ENCODE assay signal across 26 cellular contexts in the genomic region with DNA sequence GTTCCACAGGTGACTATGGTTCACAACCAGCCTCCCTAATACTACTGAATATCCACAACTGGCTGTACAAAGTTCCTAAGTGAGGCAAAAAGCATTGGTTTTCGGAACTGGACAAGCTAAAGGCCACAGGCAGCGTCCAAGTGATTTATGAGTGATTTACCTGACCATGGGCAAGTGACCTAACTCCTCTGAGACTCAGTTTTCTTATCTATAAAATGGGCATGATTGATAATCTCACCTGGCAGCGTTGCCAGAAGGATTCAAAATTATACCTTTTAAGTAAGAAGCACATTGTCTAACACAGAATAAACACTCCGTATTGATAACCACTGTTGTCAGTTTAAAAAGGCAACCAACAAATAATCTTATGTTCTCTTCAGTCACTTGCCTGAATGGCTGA. TPM values are rescaled to one million over a fixed set of nuclear protein-coding genes. Genes with fewer than 3 reads are reported as not detected.
DNase-seq lines count a peak whose midpoint lies in the region; ATAC-seq, FAIRE-seq and TF ChIP-seq lines count a peak whose summit lies in the region.
"Had no signal": no experiment of that assay in that cellular context is flagged by ENCODE, and none has a peak within 500 bp of the region (broad histone marks: within the 10 kb centered on the region; RNA-seq: fewer than 3 reads in every experiment).

No MANE protein-coding gene starts in this region.

- H3K4me3 ChIP-seq in HepG2 (replicated peaks in 1 of 3; ENCODE audit: insufficient read depth in 1 of 3, low read depth in 2 of 3, low read length in 3 of 3): no peak overlapping the region
- no peak overlapping the region for H3K4me3 ChIP-seq in right lobe of liver
- H3K4me3 ChIP-seq in H1 (ENCODE audit: extremely low read depth in 1 of 4, insufficient read depth in 2 of 4, low read depth in 3 of 4, low read length in 4 of 4): no peak overlapping the region
- H3K4me3 ChIP-seq: A549, BLaER1, GM12878 had no signal

- TF ChIP-seq CTCF in HepG2 (CRISPR knock-in tag; IDR thresholded peaks at IDR 0.05): no peak
- no peak for TF ChIP-seq CTCF in right lobe of liver (IDR thresholded peaks at IDR 0.05)
- no peak for TF ChIP-seq CTCF in H1 (IDR thresholded peaks at IDR 0.05; ENCODE audit: control extremely low read depth in 1 of 3, insufficient read depth in 1 of 3, low read depth in 1 of 3, low read length in 3 of 3)

- DNase-seq in HepG2 (ENCODE audit: low spot score) (no peak), right lobe of liver (no peak), H1 (ENCODE audit: low read depth in 1 of 2, low spot score in 2 of 2) (no peak), sciatic nerve (ENCODE audit: low spot score) (no peak), AG08395 (ENCODE audit: low spot score) (no peak)
- DNase-seq: BE2C; C1 segment of cervical spinal cord; CD4-positive, alpha-beta memory T cell; CD4-positive, CD25-positive, alpha-beta regulatory T cell; CD8-positive, alpha-beta memory T cell; COR-L47; DMS 273 treated with DMSO at 0.1 percent for 48 hours; DMS153; DMS53; DMS79; DND-41; EL; GDM1 had no signal

- no peaks in the 10 kb centered on the region for H3K79me1 ChIP-seq in H1 (ENCODE audit: low read depth, low read length)

- H3K23me2 ChIP-seq in H1 (ENCODE audit: low read depth, low read length): no peaks in the 10 kb centered on the region

- ATAC-seq in HepG2 (no peak), right lobe of liver (no peak), sciatic nerve (no peak)
- ATAC-seq: A549, GM12878 had no signal

- no peak overlapping the region for H3K14ac ChIP-seq in H1 (ENCODE audit: insufficient read length)

- H4K20me1 ChIP-seq in HepG2 (ENCODE audit: insufficient read depth, low read length) (no peaks in the 10 kb centered on the region), H1 (replicated peaks in 1 of 2; ENCODE audit: control insufficient read depth in 1 of 2, insufficient read depth in 2 of 2, low read length in 2 of 2) (no peaks in the 10 kb centered on the region)
- H4K20me1 ChIP-seq: BLaER1 had no signal

- H3K4ac ChIP-seq in H1 (replicated peaks; ENCODE audit: insufficient read length, low read depth, low read length): no peak overlapping the region

- no peak for TF ChIP-seq RAD21 in HepG2 (CRISPR knock-in tag; IDR thresholded peaks at IDR 0.05)
- no peak for TF ChIP-seq RAD21 in H1 (IDR thresholded peaks at IDR 0.05 in 1 of 2, conservative IDR thresholded peaks at IDR 0.05 in 1 of 2; ENCODE audit: low read depth in 2 of 2, low read length in 2 of 2)

- H3K36me3 ChIP-seq in HepG2 (replicated peaks in 1 of 2; ENCODE audit: control insufficient read depth in 1 of 2, insufficient read depth in 2 of 2, low read length in 2 of 2): no peaks in the 10 kb centered on the region
- no peaks in the 10 kb centered on the region for H3K36me3 ChIP-seq in right lobe of liver
- no peaks in the 10 kb centered on the region for H3K36me3 ChIP-seq in H1 (ENCODE audit: control insufficient read depth in 2 of 4, insufficient read depth in 4 of 4, low read length in 3 of 4)
- H3K36me3 ChIP-seq: BLaER1 had no signal

- H3K23ac ChIP-seq in H1 (ENCODE audit: insufficient read length): no peak overlapping the region

- H3K9ac ChIP-seq in HepG2 (ENCODE audit: insufficient read depth, low read depth, low read length) (no peak overlapping the region), H1 (replicated peaks in 1 of 4; ENCODE audit: extremely low read depth in 1 of 4, low read depth in 3 of 4, low read length in 3 of 4) (no peak overlapping the region)
- H3K9ac ChIP-seq: BLaER1 had no signal

- in situ Hi-C loops in HepG2 (cut with HindIII; ENCODE audit: extremely low pct_ligation_motif_present, low pct_unique_long_range_greater_than_20kb): no loop called here

- H3K27me3 ChIP-seq in HepG2 (ENCODE audit: control insufficient read depth in 1 of 2, insufficient read depth in 2 of 2, low read length in 2 of 2): no peaks in the 10 kb centered on the region
- no peaks in the 10 kb centered on the region for H3K27me3 ChIP-seq in right lobe of liver
- H3K27me3 ChIP-seq in H1 (replicated peaks in 1 of 4; ENCODE audit: control insufficient read depth in 3 of 4, extremely low read depth in 1 of 4, insufficient read depth in 3 of 4, low read length in 3 of 4): no peaks in the 10 kb centered on the region
- H3K27me3 ChIP-seq: BE2C, BLaER1 had no signal

- intact Hi-C loops in HepG2 (cut with micrococcal nuclease; ENCODE audit: unreplicated experiment): no loop called here
- intact Hi-C loops in right lobe of liver (cut with DNase I): no loop called here
- intact Hi-C loops in sciatic nerve (cut with DNase I): no loop called here

- H3K56ac ChIP-seq in H1 (replicated peaks; ENCODE audit: insufficient read length, low read depth, low read length): no peak overlapping the region

- no peak overlapping the region for H2BK12ac ChIP-seq in H1 (ENCODE audit: low read depth, low read length)

- FAIRE-seq in HepG2 (lab: Jason Lieb, UNC): no peak
- no peak for FAIRE-seq in H1 (lab: Jason Lieb, UNC)
- FAIRE-seq: A549, GM12878, GM12892, GM18507 had no signal

- H4K8ac ChIP-seq in H1 (ENCODE audit: extremely low read depth, insufficient read depth, low read length): no peak overlapping the region

- TF ChIP-seq EP300 in HepG2 (IDR thresholded peaks at IDR 0.05; ENCODE audit: low read depth in 2 of 2, low read length in 2 of 2) (no peak), HepG2 (CRISPR knock-in tag; IDR thresholded peaks at IDR 0.05; ENCODE audit: borderline replicate concordance) (no peak), H1 (IDR thresholded peaks at IDR 0.05; ENCODE audit: borderline replicate concordance in 1 of 2, low read depth in 2 of 2, low read length in 2 of 2) (no peak)

- CTCF ChIA-PET in HepG2 (lab: Yijun Ruan, JAX; ENCODE audit: low intra/inter-chr PET ratio, low total read pairs): no interaction called here
- CTCF ChIA-PET in H1 (lab: Charles Lee; ENCODE audit: partially characterized antibody): no interaction called here

- no peak overlapping the region for H4K5ac ChIP-seq in H1 (ENCODE audit: insufficient read length, low read depth, low read length)

- no peaks in the 10 kb centered on the region for H3K79me2 ChIP-seq in HepG2 (ENCODE audit: insufficient read depth, low read length)
- H3K79me2 ChIP-seq in H1 (ENCODE audit: control insufficient read depth in 1 of 2, insufficient read depth in 2 of 2, low read length in 2 of 2): no peaks in the 10 kb centered on the region

- no peak overlapping the region for H2BK20ac ChIP-seq in H1 (ENCODE audit: low read length)

- H3K27ac ChIP-seq in HepG2 (ENCODE audit: extremely low read length, insufficient read depth, low read length) (no peak overlapping the region), right lobe of liver (no peak overlapping the region), H1 (ENCODE audit: low read depth, low read length) (no peak overlapping the region)
- H3K27ac ChIP-seq: 22Rv1, A549, BLaER1 had no signal

- H3K9me3 ChIP-seq in HepG2 (ENCODE audit: low read length) (no peaks in the 10 kb centered on the region), right lobe of liver (no peaks in the 10 kb centered on the region), H1 (ENCODE audit: insufficient read depth in 2 of 2, low read depth in 1 of 2, low read length in 1 of 2) (peaks cover 0 to 4% of the 10 kb centered on the region in 2 experiments; a peak in 1 of 4 replicates)
- H3K9me3 ChIP-seq: A549, BE2C, BLaER1 had no signal

- no peak for TF ChIP-seq POLR2A in HepG2 (IDR thresholded peaks at IDR 0.05; ENCODE audit: insufficient read depth in 1 of 2, low read depth in 2 of 2, low read length in 2 of 2)
- TF ChIP-seq POLR2A in right lobe of liver (IDR thresholded peaks at IDR 0.05): no peak
- TF ChIP-seq POLR2A in H1 (IDR thresholded peaks at IDR 0.05; ENCODE audit: control extremely low read depth in 1 of 2, low read depth in 2 of 2, low read length in 2 of 2): no peak

- WGBS in HepG2 (ENCODE audit: low lambda C conversion rate): 49% methylated on average over 4 of the region's 4 CpGs
- WGBS in right lobe of liver (ENCODE audit: insufficient coverage, low coverage, low lambda C conversion rate, missing lambda C conversion rate): 64% methylated on average over 4 of the region's 4 CpGs
- 89% methylated on average over 4 of the region's 4 CpGs; no CpG with 5 or more reads in 1 of the 2 experiments for WGBS in H1 (ENCODE audit: extremely low coverage in 1 of 2, insufficient coverage in 1 of 2, insufficient read length in 1 of 2, insufficient replicate concordance in 2 of 2, low coverage in 1 of 2, low lambda C conversion rate in 2 of 2, missing lambda C conversion rate in 1 of 2), 2 experiments

- H2AFZ ChIP-seq in HepG2 (ENCODE audit: low read length) (no peak overlapping the region), H1 (ENCODE audit: low read length) (no peak overlapping the region)

- H3K4me2 ChIP-seq in HepG2 (ENCODE audit: low read depth, low read length) (no peak overlapping the region), H1 (ENCODE audit: insufficient read depth in 1 of 2, low read depth in 2 of 2, low read length in 2 of 2) (no peak overlapping the region)
- H3K4me2 ChIP-seq: A549, BLaER1 had no signal

- no peak overlapping the region for H4K91ac ChIP-seq in H1 (replicated peaks; ENCODE audit: insufficient read length, low read length)

- no peak overlapping the region for H2BK5ac ChIP-seq in H1 (ENCODE audit: low read depth, low read length)

- no peak overlapping the region for H2AK5ac ChIP-seq in H1 (ENCODE audit: low read depth, low read length)

- H3K4me1 ChIP-seq in HepG2 (ENCODE audit: insufficient read depth, low read length) (no peaks in the 10 kb centered on the region), right lobe of liver (no peaks in the 10 kb centered on the region), H1 (replicated peaks in 1 of 4; ENCODE audit: control insufficient read depth in 3 of 4, insufficient read depth in 4 of 4, low read length in 3 of 4) (0 out of 7 replicates have a peak, but pooled peaks cover 0 to 1% (median 0%) of the 10 kb centered on the region in 4 experiments)
- H3K4me1 ChIP-seq: A549, BLaER1 had no signal

- H2BK15ac ChIP-seq in H1 (ENCODE audit: low read length): no peak overlapping the region

- BruUV-seq in HepG2 (replicated peaks; lab: Mats Ljungman, UMichigan): no TSS peak

- POLR2A ChIA-PET in HepG2 (lab: Yijun Ruan, JAX): no interaction called here
- POLR2A ChIA-PET in H1 (lab: Charles Lee; ENCODE audit: partially characterized antibody): no interaction called here

- no peak overlapping the region for H3K18ac ChIP-seq in H1 (ENCODE audit: extremely low read depth, low read length)

- H2BK120ac ChIP-seq in H1 (replicated peaks; ENCODE audit: low read depth, low read length): no peak overlapping the region

RNA-seq across cellular contexts. Expression of a gene that starts 29.8 kb away (rescaled TPM):
- 0.02 TPM in 1 of 2 replicates, not detected in the other for total RNA-seq in HepG2 (2016; rRNA removed; fragmentation: Illumina TruSeq; extraction: Trizol)
- not detected in 2 replicates for total RNA-seq in HepG2 (2016; cell fraction: cytosol; rRNA removed; fragmentation: Illumina TruSeq; extraction: Trizol; ENCODE audit: low read depth)
- 0.06 TPM in 1 of 2 replicates, not detected in the other for total RNA-seq in HepG2 (2016; cell fraction: insoluble cytoplasmic fraction; rRNA removed; fragmentation: Illumina TruSeq; extraction: Trizol)
- total RNA-seq in HepG2 (2016; cell fraction: membrane; rRNA removed; fragmentation: Illumina TruSeq; extraction: Trizol): not detected in 2 replicates
- 0.12 TPM in 1 of 2 replicates, not detected in the other for total RNA-seq in HepG2 (2016; cell fraction: nucleus; rRNA removed; fragmentation: Illumina TruSeq; extraction: Trizol)
- polyA plus RNA-seq in HepG2 (2011; rRNA removed): 0.09 TPM in 1 of 2 replicates, not detected in the other
- polyA plus RNA-seq in HepG2 (2011; cell fraction: cytosol; rRNA removed): 0.01 TPM in 1 of 2 replicates, not detected in the other
- polyA plus RNA-seq in HepG2 (2011; cell fraction: nucleus; rRNA removed): 0.02 and 0.05 TPM in 2 replicates
- 0.08 TPM in 1 of 2 replicates, not detected in the other for polyA plus RNA-seq in HepG2 (2012)
- polyA plus RNA-seq in HepG2 (2016; cell fraction: cytosol; fragmentation: Illumina TruSeq; extraction: Trizol; ENCODE audit: low read depth): not detected in 2 replicates
- not detected in 2 replicates for polyA plus RNA-seq in HepG2 (2016; cell fraction: insoluble cytoplasmic fraction; fragmentation: Illumina TruSeq; extraction: Trizol; ENCODE audit: low read depth)
- polyA plus RNA-seq in HepG2 (2016; cell fraction: membrane; fragmentation: Illumina TruSeq; extraction: Trizol; ENCODE audit: low read depth): not detected in 2 replicates
- polyA plus RNA-seq in HepG2 (2016; cell fraction: nucleus; fragmentation: Illumina TruSeq; extraction: Trizol; ENCODE audit: insufficient read depth, low read depth): not detected in 2 replicates
- polyA minus RNA-seq in HepG2 (2011; rRNA and poly(A)+ RNA removed; ENCODE audit: low replicate concordance): not detected in 2 replicates
- not detected in 2 replicates for polyA minus RNA-seq in HepG2 (2011; cell fraction: cytosol; rRNA and poly(A)+ RNA removed)
- polyA minus RNA-seq in HepG2 (2011; cell fraction: nucleus; rRNA and poly(A)+ RNA removed): 0.13 and 0.25 TPM in 2 replicates
- 1 to 10 TPM; 1.1 to 9.9 (median 3.5) TPM for total RNA-seq in right lobe of liver
- total RNA-seq in H1 (2021; fragmentation: NEBNext Ultra II Directional; extraction: Animal tissue kit (Norgen Biotek cat#: 25700)): 0.36 and 0.41 TPM in 2 replicates
- polyA plus RNA-seq in H1 (2011; rRNA removed): 0.13 and 0.20 TPM in 2 replicates
- 0.27 TPM for polyA plus RNA-seq in H1 (2011; cell fraction: cytosol; rRNA removed)
- polyA plus RNA-seq in H1 (2011; cell fraction: nucleus; rRNA removed): 0.41 TPM
- polyA plus RNA-seq in H1 (2012, experiment 1 of 2): 0.32 to 0.50 TPM (median 0.38 TPM) in 4 replicates
- polyA plus RNA-seq in H1 (2012, experiment 2 of 2): 0.28 TPM
- polyA plus RNA-seq in H1 (2013, experiment 1 of 2): 0.36 TPM
- polyA plus RNA-seq in H1 (2013, experiment 2 of 2): 0.29 TPM
- polyA minus RNA-seq in H1 (2011; rRNA and poly(A)+ RNA removed): 1.1 and 1.2 TPM in 2 replicates
- polyA minus RNA-seq in H1 (2011; cell fraction: cytosol; rRNA and poly(A)+ RNA removed): 1.0 TPM
- polyA minus RNA-seq in H1 (2011; cell fraction: nucleus; rRNA and poly(A)+ RNA removed): 1.9 TPM
- 185 TPM for total RNA-seq in sciatic nerve
- total RNA-seq: CD4-positive, alpha-beta memory T cell; CD8-positive, alpha-beta memory T cell; G401; GM12878 had no signal
- polyA plus RNA-seq: CD14-positive monocyte; CD4-positive, alpha-beta memory T cell; CD4-positive, CD25-positive, alpha-beta regulatory T cell; CD8-positive, alpha-beta memory T cell had no signal

Comparison
In these comparisons a context has a peak if more than half of its experiments do, and no peak if none do; other contexts are left out.
1. RNA of a gene that starts 29.8 kb away (total RNA-seq): 185 TPM in sciatic nerve (single experiment); 1.1 to 9.9 TPM in right lobe of liver, 0.36 to 0.41 TPM in H1 and 0.02 to 0.12 TPM in HepG2; every median in the first group is over 10 times any median in the second.